ENCODE assay signal across 16 cellular contexts in genomic region chr1:154772611-154773515, GRCh38.
DNase-seq lines count a peak whose midpoint lies in the region; ATAC-seq and TF ChIP-seq lines count a peak whose summit lies in the region.
"Had no signal": no experiment of that assay in that cellular context is flagged by ENCODE, and none has a peak within 500 bp of the region (broad histone marks: within the 10 kb centered on the region; RNA-seq: fewer than 3 reads in every experiment).

No MANE protein-coding gene starts in this region.

- H3K4me1 ChIP-seq in Karpas-422 (ENCODE audit: low read length) (peaks cover 12% of the 10 kb centered on the region), prostate gland (replicated peaks) (no peaks in the 10 kb centered on the region)
- H3K4me1 ChIP-seq: tibial nerve had no signal

- TF ChIP-seq CTCF in WERI-Rb-1 (IDR thresholded peaks at IDR 0.05; ENCODE audit: low read depth, low read length) = peak; percentile 72
- TF ChIP-seq CTCF in prostate gland (IDR thresholded peaks at IDR 0.05) = no peak

- H3K36me3 ChIP-seq in WERI-Rb-1 (no peaks in the 10 kb centered on the region), Karpas-422 (ENCODE audit: insufficient read depth, low read length) (peaks cover 38% of the 10 kb centered on the region), prostate gland (no peaks in the 10 kb centered on the region)
- H3K36me3 ChIP-seq: adrenal gland, tibial nerve had no signal

- H3K27ac ChIP-seq in WERI-Rb-1 = no peak overlapping the region
- H3K27ac ChIP-seq in Karpas-422 (ENCODE audit: low read length) = no peak overlapping the region
- no peak overlapping the region for H3K27ac ChIP-seq in prostate gland
- H3K27ac ChIP-seq: 22Rv1, adrenal gland, tibial nerve had no signal

- H3K4me3 ChIP-seq in WERI-Rb-1 (ENCODE audit: low read depth, low read length) = no peak overlapping the region
- no peak overlapping the region for H3K4me3 ChIP-seq in Karpas-422 (ENCODE audit: low read length)
- H3K4me3 ChIP-seq in prostate gland = no peak overlapping the region
- H3K4me3 ChIP-seq: adrenal gland, tibial nerve had no signal

- H2AFZ ChIP-seq in Karpas-422 (ENCODE audit: low read length) = no peak overlapping the region

- TF ChIP-seq POLR2A in prostate gland (IDR thresholded peaks at IDR 0.05) = no peak

- DNase-seq in DMS 273 (lab: John Stamatoyannopoulos, UW; ENCODE audit: unreplicated experiment) = peak; percentile 33
- DNase-seq in DMS 273 treated with DMSO at 0.1 percent for 48 hours (lab: John Stamatoyannopoulos, UW) = no peak
- DNase-seq in Daoy (ENCODE audit: low read depth) = peak; percentile 67
- DNase-seq in WERI-Rb-1 = peak; percentile 74
- peak; percentile 60 for DNase-seq in left kidney (ENCODE audit: low read depth, low spot score)
- no peak for DNase-seq in Karpas-422
- no peak for DNase-seq in prostate gland (ENCODE audit: low spot score)
- DNase-seq: activated CD4-positive, alpha-beta T cell treated with anti-CD3 and anti-CD28 coated beads, Interleukin-2, amount 50 U/mL, for 48 hours; adrenal gland; dermis blood vessel endothelial cell; kidney; NCI-H2029; SW 1271 had no signal

- peaks cover 6% of the 10 kb centered on the region; the same call in 1 of the 2 replicates for H3K79me2 ChIP-seq in Karpas-422 (ENCODE audit: low read length)

- H4K20me1 ChIP-seq in Karpas-422 (ENCODE audit: insufficient read depth, low read depth, low read length) = no peaks in the 10 kb centered on the region

- H3K9me2 ChIP-seq in Karpas-422 (replicated peaks; ENCODE audit: insufficient read depth, low read length) = no peaks in the 10 kb centered on the region

- no peak overlapping the region for H3K4me2 ChIP-seq in Karpas-422 (ENCODE audit: low read depth, low read length, poor library complexity, severe bottlenecking)

- no peaks in the 10 kb centered on the region for H3K27me3 ChIP-seq in WERI-Rb-1 (ENCODE audit: insufficient read depth, low read depth, severe bottlenecking)
- H3K27me3 ChIP-seq in Karpas-422 (ENCODE audit: low read length) = no peaks in the 10 kb centered on the region
- no peaks in the 10 kb centered on the region for H3K27me3 ChIP-seq in prostate gland (replicated peaks; ENCODE audit: insufficient read depth)
- H3K27me3 ChIP-seq: adrenal gland had no signal

- WGBS in prostate gland = 63% methylated on average over 18 of the region's 18 CpGs

- no peak overlapping the region for H3K9ac ChIP-seq in Karpas-422 (ENCODE audit: low read length)

- intact Hi-C loops in prostate gland (cut with DNase I) = no loop called here

- no peaks in the 10 kb centered on the region for H3K9me3 ChIP-seq in WERI-Rb-1 (ENCODE audit: severe bottlenecking)
- no peaks in the 10 kb centered on the region for H3K9me3 ChIP-seq in Karpas-422 (ENCODE audit: low read length)
- no peaks in the 10 kb centered on the region for H3K9me3 ChIP-seq in prostate gland
- H3K9me3 ChIP-seq: adrenal gland, tibial nerve had no signal

- ATAC-seq in HG03432 (IDR thresholded peaks at IDR 0.05; ENCODE audit: unreplicated experiment) = no peak

Comparison
In these comparisons a context has a peak if more than half of its experiments do, and no peak if none do; other contexts are left out.
1. DNase-seq: peak in DMS 273 (single experiment), Daoy (single experiment), WERI-Rb-1 (single experiment) and left kidney (single experiment); none in DMS 273 treated with DMSO at 0.1 percent for 48 hours (single experiment), Karpas-422 (single experiment) and prostate gland (single experiment).